Comparison of ENCODE assay signal across 1 cellular context in the genomic region with DNA sequence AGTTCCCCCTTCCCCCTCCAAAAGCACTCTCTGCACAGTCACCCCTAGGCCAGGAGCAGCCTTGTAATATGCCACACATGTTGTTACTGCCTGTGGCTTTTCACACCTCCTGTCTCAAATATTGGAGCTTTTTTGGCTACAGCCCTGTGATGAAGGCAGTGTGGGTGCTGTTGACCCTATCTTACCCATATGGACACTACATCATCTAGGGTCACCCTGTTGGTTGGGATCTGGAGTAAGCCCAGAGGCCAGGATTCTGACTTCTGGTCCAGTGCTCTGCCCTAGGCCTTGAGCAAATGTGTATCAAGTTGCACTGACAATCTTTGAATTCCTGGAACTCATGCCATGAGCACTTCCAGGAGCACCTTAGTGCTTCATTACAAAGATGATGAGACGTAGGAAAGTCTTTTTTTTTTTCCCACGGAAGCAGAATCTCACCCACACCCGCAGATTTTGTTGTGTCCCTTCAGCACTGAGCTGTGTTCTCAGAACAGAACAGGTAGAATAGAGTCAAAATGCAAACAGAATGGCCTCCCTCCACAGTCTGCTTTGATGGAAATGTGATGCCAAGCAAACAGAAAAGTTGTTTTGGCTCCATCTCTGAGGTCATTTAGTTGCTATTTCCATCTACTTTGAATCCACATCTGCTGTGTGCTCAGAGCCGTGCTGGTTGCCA.
TF ChIP-seq lines count a peak whose summit lies in the region.

No MANE protein-coding gene starts in this region.

TF ChIP-seq in HCT116, 20 proteins besides CTCF, POLR2A, EP300 and RAD21:
- TF ChIP-seq POLR2AphosphoS5 (IDR thresholded peaks at IDR 0.05; ENCODE audit: low read depth, low read length) (no peak), ELF1 (IDR thresholded peaks at IDR 0.05; ENCODE audit: borderline replicate concordance, low read depth) (no peak), EGR1 (IDR thresholded peaks at IDR 0.05; ENCODE audit: low read depth) (no peak), TCF7L2 (IDR thresholded peaks at IDR 0.05; ENCODE audit: borderline replicate concordance, extremely low read depth, insufficient read depth, insufficient read length) (no peak), ZFX (IDR thresholded peaks at IDR 0.05) (no peak), SRF (IDR thresholded peaks at IDR 0.05; ENCODE audit: low read depth) (no peak)
- TF ChIP-seq, protein P1, sequence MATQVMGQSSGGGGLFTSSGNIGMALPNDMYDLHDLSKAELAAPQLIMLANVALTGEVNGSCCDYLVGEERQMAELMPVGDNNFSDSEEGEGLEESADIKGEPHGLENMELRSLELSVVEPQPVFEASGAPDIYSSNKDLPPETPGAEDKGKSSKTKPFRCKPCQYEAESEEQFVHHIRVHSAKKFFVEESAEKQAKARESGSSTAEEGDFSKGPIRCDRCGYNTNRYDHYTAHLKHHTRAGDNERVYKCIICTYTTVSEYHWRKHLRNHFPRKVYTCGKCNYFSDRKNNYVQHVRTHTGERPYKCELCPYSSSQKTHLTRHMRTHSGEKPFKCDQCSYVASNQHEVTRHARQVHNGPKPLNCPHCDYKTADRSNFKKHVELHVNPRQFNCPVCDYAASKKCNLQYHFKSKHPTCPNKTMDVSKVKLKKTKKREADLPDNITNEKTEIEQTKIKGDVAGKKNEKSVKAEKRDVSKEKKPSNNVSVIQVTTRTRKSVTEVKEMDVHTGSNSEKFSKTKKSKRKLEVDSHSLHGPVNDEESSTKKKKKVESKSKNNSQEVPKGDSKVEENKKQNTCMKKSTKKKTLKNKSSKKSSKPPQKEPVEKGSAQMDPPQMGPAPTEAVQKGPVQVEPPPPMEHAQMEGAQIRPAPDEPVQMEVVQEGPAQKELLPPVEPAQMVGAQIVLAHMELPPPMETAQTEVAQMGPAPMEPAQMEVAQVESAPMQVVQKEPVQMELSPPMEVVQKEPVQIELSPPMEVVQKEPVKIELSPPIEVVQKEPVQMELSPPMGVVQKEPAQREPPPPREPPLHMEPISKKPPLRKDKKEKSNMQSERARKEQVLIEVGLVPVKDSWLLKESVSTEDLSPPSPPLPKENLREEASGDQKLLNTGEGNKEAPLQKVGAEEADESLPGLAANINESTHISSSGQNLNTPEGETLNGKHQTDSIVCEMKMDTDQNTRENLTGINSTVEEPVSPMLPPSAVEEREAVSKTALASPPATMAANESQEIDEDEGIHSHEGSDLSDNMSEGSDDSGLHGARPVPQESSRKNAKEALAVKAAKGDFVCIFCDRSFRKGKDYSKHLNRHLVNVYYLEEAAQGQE (IDR thresholded peaks at IDR 0.05; ENCODE audit: low read depth): no peak
- TF ChIP-seq, protein P2, sequence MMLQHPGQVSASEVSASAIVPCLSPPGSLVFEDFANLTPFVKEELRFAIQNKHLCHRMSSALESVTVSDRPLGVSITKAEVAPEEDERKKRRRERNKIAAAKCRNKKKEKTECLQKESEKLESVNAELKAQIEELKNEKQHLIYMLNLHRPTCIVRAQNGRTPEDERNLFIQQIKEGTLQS (IDR thresholded peaks at IDR 0.05): no peak
